8 cellular contexts compared by ENCODE assay signal in genomic region chr20:63552481-63553249, GRCh38. TPM values are rescaled to one million over a fixed set of nuclear protein-coding genes. Genes with fewer than 3 reads are reported as not detected.
DNase-seq lines count a peak whose midpoint lies in the region; ATAC-seq, FAIRE-seq and TF ChIP-seq lines count a peak whose summit lies in the region.

No MANE protein-coding gene starts in this region.

- no peaks in the 10 kb centered on the region for H3K36me3 ChIP-seq in K562 (ENCODE audit: control insufficient read depth, insufficient read depth, low read length)
- H3K36me3 ChIP-seq in aorta (ENCODE audit: control insufficient read depth in 1 of 2, insufficient read depth in 2 of 2, low read length in 1 of 2) = no peaks in the 10 kb centered on the region

- no peak for TF ChIP-seq RAD21 in A549 (conservative IDR thresholded peaks at IDR 0.05 in 1 of 2, IDR thresholded peaks at IDR 0.05 in 1 of 2)
- TF ChIP-seq RAD21 in K562 (CRISPR knock-in tag; conservative IDR thresholded peaks at IDR 0.05 in 1 of 2, IDR thresholded peaks at IDR 0.05 in 1 of 2) = no peak

- no peak for DNase-seq in A549 (ENCODE audit: low read depth in 1 of 2, low spot score in 1 of 2)
- peak; percentile 77 for DNase-seq in NCI-H69 (lab: John Stamatoyannopoulos, UW)
- peak; percentile 62 to 85 (median 70) for DNase-seq in K562 (ENCODE audit: extremely low read depth in 1 of 4, low spot score in 3 of 4)
- DNase-seq in dermis blood vessel endothelial cell = no peak
- DNase-seq in aorta = no peak

- POLR2A ChIA-PET in A549 (lab: Yijun Ruan, JAX) (interaction anchor here (0.6 to 1.0 kb wide), 2 partner anchors 15 to 32 kb away, joined by 3 read pairs; partner anchors contain the start of genes PPDPF and PTK6), K562 (lab: Yijun Ruan, JAX) (interaction anchor here (0.6 to 1.5 kb wide), 8 partner anchors 9 to 331 kb away, joined by 3 to 7 read pairs (median 3); partner anchors contain the start of gene PPDPF)

- H4K20me1 ChIP-seq in K562 (replicated peaks; ENCODE audit: control insufficient read depth, insufficient read depth, low read length) = no peaks in the 10 kb centered on the region

- in situ Hi-C loops in K562 (cut with MboI) = no loop called here

- H3K4me2 ChIP-seq in A549 (peak overlapping the region; percentile 100), K562 (ENCODE audit: insufficient read depth, low read length) (peak overlapping the region; percentile 84)

- peaks cover 3% of the 10 kb centered on the region for H3K27me3 Mint-ChIP-seq in stimulated activated naive CD8-positive, alpha-beta T cell treated with anti-CD3 and anti-CD28 coated beads, Interleukin-15, Interleukin-2, amounts not matched to agents 100 ng/mL and 50 ng/mL, for 24 hours

- no peaks in the 10 kb centered on the region for H3K9me3 Mint-ChIP-seq in stimulated activated naive CD8-positive, alpha-beta T cell treated with anti-CD3 and anti-CD28 coated beads, Interleukin-15, Interleukin-2, amounts not matched to agents 100 ng/mL and 50 ng/mL, for 24 hours

- peak overlapping the region; percentile 55 to 70; a peak in 3 of 4 replicates for H3K9ac ChIP-seq in K562 (ENCODE audit: insufficient read depth in 1 of 2, low read depth in 2 of 2, low read length in 2 of 2)

- FAIRE-seq in A549 (lab: Jason Lieb, UNC) (no peak), K562 (lab: Jason Lieb, UNC) (no peak)

- TF ChIP-seq POLR2A in A549 (IDR thresholded peaks at IDR 0.05; ENCODE audit: low read length) (no peak), K562 (conservative IDR thresholded peaks at IDR 0.05) (0 out of 2 replicates have a peak, but pooled peaks have one; percentile 29)

- no peak overlapping the region; the same call in 2 of the 3 replicates for H3K4me3 ChIP-seq in A549
- H3K4me3 ChIP-seq in K562 = peak overlapping the region; percentile 76
- no peak overlapping the region for H3K4me3 ChIP-seq in aorta (ENCODE audit: low read length in 2 of 2)

- H3K4me1 Mint-ChIP-seq in stimulated activated naive CD8-positive, alpha-beta T cell treated with anti-CD3 and anti-CD28 coated beads, Interleukin-15, Interleukin-2, amounts not matched to agents 100 ng/mL and 50 ng/mL, for 24 hours (ENCODE audit: low read depth) = peaks cover 12% of the 10 kb centered on the region

- intact Hi-C loops in K562 (cut with micrococcal nuclease) = loop anchor here (10.0 kb wide), 1 partner anchor 312 kb away; the partner anchor contains the start of genes ABHD16B and TPD52L2
- intact Hi-C loops in aorta (cut with DNase I) = no loop called here

- WGBS in A549 (ENCODE audit: missing lambda C conversion rate) = 69% methylated on average over 15 of the region's 15 CpGs
- 25% methylated on average over 14 of the region's 15 CpGs for WGBS in K562 (ENCODE audit: insufficient coverage, low coverage, missing lambda C conversion rate)
- whole genome bisulfite sequencing in aorta, 2 donors = 46 to 48% methylated on average over 15 of the region's 15 CpGs

- no peaks in the 10 kb centered on the region for H3K9me1 ChIP-seq in K562 (ENCODE audit: control insufficient read depth, insufficient read depth, low read length)

- CTCF ChIA-PET in A549 (lab: Yijun Ruan, JAX) (interaction anchor here (0.6 to 9.1 kb wide), 7 partner anchors 14 to 1253 kb away, joined by 3 to 93 read pairs (median 3); partner anchors contain the start of gene PTK6), K562 (lab: Yijun Ruan, JAX; ENCODE audit: low intra/inter-chr PET ratio) (no interaction called here)

- H3K27ac Mint-ChIP-seq in stimulated activated naive CD8-positive, alpha-beta T cell treated with anti-CD3 and anti-CD28 coated beads, Interleukin-15, Interleukin-2, amounts not matched to agents 100 ng/mL and 50 ng/mL, for 24 hours = peak overlapping the region; percentile 40

- TF ChIP-seq EP300 in A549 (IDR thresholded peaks at IDR 0.05) (no peak), K562 (IDR thresholded peaks at IDR 0.05; ENCODE audit: low read length) (peak; percentile 60; the same call in 1 of the 2 replicates)

- H3K9me3 ChIP-seq in A549 (no peaks in the 10 kb centered on the region), K562 (replicated peaks; ENCODE audit: control insufficient read depth, insufficient read depth, low read depth, low read length) (no peaks in the 10 kb centered on the region), aorta (ENCODE audit: control insufficient read depth, low read length) (no peaks in the 10 kb centered on the region)

- ATAC-seq in A549 = no peak; a peak in 1 of 6 replicates
- peak; percentile 24 for ATAC-seq in GM21526 (IDR thresholded peaks at IDR 0.05; ENCODE audit: low FRiP score, unreplicated experiment)
- ATAC-seq in K562 = peak; percentile 68
- ATAC-seq in aorta (ENCODE audit: low FRiP score) = no peak
- no peak for ATAC-seq in GM18517 (IDR thresholded peaks at IDR 0.05; ENCODE audit: unreplicated experiment)

- H3K4me3 Mint-ChIP-seq in stimulated activated naive CD8-positive, alpha-beta T cell treated with anti-CD3 and anti-CD28 coated beads, Interleukin-15, Interleukin-2, amounts not matched to agents 100 ng/mL and 50 ng/mL, for 24 hours = peak overlapping the region; percentile 43

- H3K4me1 ChIP-seq in A549 (peaks cover 4% of the 10 kb centered on the region; the same call in 1 of the 3 replicates), K562 (replicated peaks in 1 of 2; ENCODE audit: control insufficient read depth in 2 of 2, insufficient read depth in 2 of 2, low read length in 2 of 2) (peaks cover 15 to 72% of the 10 kb centered on the region in 2 experiments), aorta (ENCODE audit: control insufficient read depth in 1 of 2, insufficient read depth in 2 of 2, low read length in 2 of 2) (no peaks in the 10 kb centered on the region)

- no TSS peak for BruUV-seq in K562 (replicated peaks; lab: Mats Ljungman, UMichigan)

- H3K27ac ChIP-seq in A549 = no peak overlapping the region
- H3K27ac ChIP-seq in K562 (ENCODE audit: extremely low read depth, low read depth, low read length) = peak overlapping the region; percentile 60
- no peak overlapping the region for H3K27ac ChIP-seq in aorta (ENCODE audit: low read depth in 1 of 2, low read length in 2 of 2)

- H3K79me2 ChIP-seq in K562 (ENCODE audit: control insufficient read depth, insufficient read depth, low read length) = no peaks in the 10 kb centered on the region

- peaks cover 0 to 3% of the 10 kb centered on the region in 2 experiments; a peak in 2 of 5 replicates for H3K27me3 ChIP-seq in K562 (ENCODE audit: control insufficient read depth in 2 of 2, insufficient read depth in 2 of 2, low read length in 2 of 2)
- no peaks in the 10 kb centered on the region for H3K27me3 ChIP-seq in aorta (ENCODE audit: control insufficient read depth in 1 of 2, insufficient read depth in 2 of 2, low read length in 1 of 2)

- H2AFZ ChIP-seq in K562 (ENCODE audit: low read depth, low read length) = peak overlapping the region; percentile 80

- no peaks in the 10 kb centered on the region for H3K36me3 Mint-ChIP-seq in stimulated activated naive CD8-positive, alpha-beta T cell treated with anti-CD3 and anti-CD28 coated beads, Interleukin-15, Interleukin-2, amounts not matched to agents 100 ng/mL and 50 ng/mL, for 24 hours (ENCODE audit: low read depth)

- no peak for TF ChIP-seq CTCF in A549 (IDR thresholded peaks at IDR 0.05)
- TF ChIP-seq CTCF in K562 (IDR thresholded peaks at IDR 0.05 in 2 of 3, conservative IDR thresholded peaks at IDR 0.05 in 1 of 3; ENCODE audit: insufficient read depth in 2 of 3, low read depth in 1 of 3, low read length in 3 of 3) = no peak

RNA-seq across cellular contexts. Expression of gene FNDC11, which starts 1.3 kb away (rescaled TPM):
- polyA plus RNA-seq in A549 (2011; rRNA removed) (0.09 and 0.18 TPM in 2 replicates), A549 (2017; fragmentation: RNase III; extraction: RNeasy Plus Mini Kit Qiagen cat#74134 plus additional on column Dnase treatment) (0.10 to 0.16 TPM (median 0.14 TPM) in 3 replicates), K562 (2011; rRNA removed) (1.2 TPM in 2 replicates), K562 (2014; fragmentation: Illumina TruSeq; extraction: Trizol) (0.15 and 0.39 TPM in 2 replicates), K562 (2014; fragmentation: Nextera tagmentation; extraction: Ambion mirVana) (under 1 TPM in 1 of 2 experiments, not detected in 1; 0.08 TPM), K562 (2014; rRNA removed) (1.2 and 2.3 TPM in 2 replicates), aorta (under 1 TPM in 1 of 2 donors, not detected in 1; 0.84 TPM)
- 0.24 and 0.26 TPM in 2 replicates for polyA plus RNA-seq in A549 (2012; cell fraction: cytosol; rRNA removed)
- polyA plus RNA-seq in A549 (2012; cell fraction: nucleus; rRNA removed) = 0.45 and 0.46 TPM in 2 replicates
- polyA minus RNA-seq in A549 (2011; rRNA and poly(A)+ RNA removed) = 0.34 TPM in 1 of 2 replicates, not detected in the other
- 1.1 and 6.2 TPM in 2 replicates for total RNA-seq in K562 (2011; cell fraction: chromatin; rRNA removed; ENCODE audit: low replicate concordance)
- 5.0 and 5.5 TPM in 2 replicates for total RNA-seq in K562 (2011; cell fraction: nucleolus; rRNA removed)
- total RNA-seq in K562 (2011; cell fraction: nucleoplasm; rRNA removed) = 1.8 and 2.2 TPM in 2 replicates
- total RNA-seq in K562 (2014; rRNA removed) (0.64 and 0.65 TPM in 2 replicates), K562 (2014; rRNA removed; fragmentation: Illumina TruSeq; extraction: Trizol) (0.06 TPM in 1 of 2 replicates, not detected in the other), K562 (2015; rRNA removed; fragmentation: Illumina TruSeq; extraction: Trizol) (0.14 and 0.23 TPM in 2 replicates), K562 (2021) (0.74 and 0.89 TPM in 2 replicates), dermis blood vessel endothelial cell (1.2 and 2.4 TPM in 2 replicates), aorta (under 1 TPM in 1 of 2 donors, not detected in 1; 0.57 TPM)
- 1.9 and 6.4 TPM in 2 replicates for polyA plus RNA-seq in K562 (2011; cell fraction: cytosol; rRNA removed)
- polyA plus RNA-seq in K562 (2011; cell fraction: nucleus; rRNA removed) = 5.8 and 19.1 TPM in 2 replicates
- polyA plus RNA-seq in K562 (2012) = 0.94 and 1.1 TPM in 2 replicates
- polyA minus RNA-seq in K562 (2011; rRNA and poly(A)+ RNA removed) = 0.45 and 0.56 TPM in 2 replicates
- 0.46 and 1.3 TPM in 2 replicates for polyA minus RNA-seq in K562 (2011; cell fraction: cytosol; rRNA and poly(A)+ RNA removed)
- 1.6 and 3.9 TPM in 2 replicates for polyA minus RNA-seq in K562 (2011; cell fraction: nucleus; rRNA and poly(A)+ RNA removed)

RNA-seq across cellular contexts. Expression of gene SRMS, which starts 5.1 kb away (rescaled TPM):
- polyA plus RNA-seq in A549 (2011; rRNA removed) = not detected in 2 replicates
- polyA plus RNA-seq in A549 (2012; cell fraction: cytosol; rRNA removed) = not detected in 2 replicates
- 0.02 TPM in 1 of 2 replicates, not detected in the other for polyA plus RNA-seq in A549 (2012; cell fraction: nucleus; rRNA removed)
- not detected in 3 replicates for polyA plus RNA-seq in A549 (2017; fragmentation: RNase III; extraction: RNeasy Plus Mini Kit Qiagen cat#74134 plus additional on column Dnase treatment)
- polyA minus RNA-seq in A549 (2011; rRNA and poly(A)+ RNA removed) = not detected in 2 replicates
- not detected in 2 replicates for total RNA-seq in K562 (2011; cell fraction: chromatin; rRNA removed; ENCODE audit: low replicate concordance)
- total RNA-seq in K562 (2011; cell fraction: nucleolus; rRNA removed) = 0.17 TPM in 1 of 2 replicates, not detected in the other
- not detected in 2 replicates for total RNA-seq in K562 (2011; cell fraction: nucleoplasm; rRNA removed)
- total RNA-seq in K562 (2014; rRNA removed) = not detected in 2 replicates
- total RNA-seq in K562 (2014; rRNA removed; fragmentation: Illumina TruSeq; extraction: Trizol) = not detected in 2 replicates
- not detected in 2 replicates for total RNA-seq in K562 (2015; rRNA removed; fragmentation: Illumina TruSeq; extraction: Trizol)
- total RNA-seq in K562 (2021) = not detected in 2 replicates
- polyA plus RNA-seq in K562 (2011; rRNA removed) = 0.04 and 0.07 TPM in 2 replicates
- 0.03 and 0.07 TPM in 2 replicates for polyA plus RNA-seq in K562 (2011; cell fraction: cytosol; rRNA removed)
- 0.13 and 0.21 TPM in 2 replicates for polyA plus RNA-seq in K562 (2011; cell fraction: nucleus; rRNA removed)
- 0.05 TPM in 1 of 2 replicates, not detected in the other for polyA plus RNA-seq in K562 (2012)
- not detected in 2 replicates for polyA plus RNA-seq in K562 (2014; fragmentation: Illumina TruSeq; extraction: Trizol)
- not detected for polyA plus RNA-seq in K562 (2014; fragmentation: Nextera tagmentation; extraction: Ambion mirVana)
- polyA plus RNA-seq in K562 (2014; rRNA removed) = not detected in 2 replicates
- polyA minus RNA-seq in K562 (2011; rRNA and poly(A)+ RNA removed) = not detected in 2 replicates
- not detected in 2 replicates for polyA minus RNA-seq in K562 (2011; cell fraction: cytosol; rRNA and poly(A)+ RNA removed)
- polyA minus RNA-seq in K562 (2011; cell fraction: nucleus; rRNA and poly(A)+ RNA removed) = not detected in 2 replicates
- not detected in 2 replicates for total RNA-seq in dermis blood vessel endothelial cell
- not detected for total RNA-seq in aorta
- polyA plus RNA-seq in aorta = not detected

RNA-seq across cellular contexts. Expression of gene PTK6, which starts 15.5 kb away (rescaled TPM):
- polyA plus RNA-seq in A549 (2011; rRNA removed) = 1.1 and 1.2 TPM in 2 replicates
- 1.3 and 1.8 TPM in 2 replicates for polyA plus RNA-seq in A549 (2012; cell fraction: cytosol; rRNA removed)
- polyA plus RNA-seq in A549 (2012; cell fraction: nucleus; rRNA removed) = 4.3 and 4.6 TPM in 2 replicates
- 1.6 to 2.2 TPM (median 2.0 TPM) in 3 replicates for polyA plus RNA-seq in A549 (2017; fragmentation: RNase III; extraction: RNeasy Plus Mini Kit Qiagen cat#74134 plus additional on column Dnase treatment)
- 0.54 and 0.91 TPM in 2 replicates for polyA minus RNA-seq in A549 (2011; rRNA and poly(A)+ RNA removed)
- total RNA-seq in K562 (2011; cell fraction: chromatin; rRNA removed; ENCODE audit: low replicate concordance) = not detected in 2 replicates
- not detected in 2 replicates for total RNA-seq in K562 (2011; cell fraction: nucleolus; rRNA removed)
- not detected in 2 replicates for total RNA-seq in K562 (2011; cell fraction: nucleoplasm; rRNA removed)
- total RNA-seq in K562 (2014; rRNA removed) = not detected in 2 replicates
- not detected in 2 replicates for total RNA-seq in K562 (2014; rRNA removed; fragmentation: Illumina TruSeq; extraction: Trizol)
- not detected in 2 replicates for total RNA-seq in K562 (2015; rRNA removed; fragmentation: Illumina TruSeq; extraction: Trizol)
- total RNA-seq in K562 (2021) = not detected in 2 replicates
- not detected in 2 replicates for polyA plus RNA-seq in K562 (2011; rRNA removed)
- 0.03 TPM in 1 of 2 replicates, not detected in the other for polyA plus RNA-seq in K562 (2011; cell fraction: cytosol; rRNA removed)
- polyA plus RNA-seq in K562 (2011; cell fraction: nucleus; rRNA removed) = not detected in 2 replicates
- polyA plus RNA-seq in K562 (2012) = 0.11 TPM in 1 of 2 replicates, not detected in the other
- polyA plus RNA-seq in K562 (2014; fragmentation: Illumina TruSeq; extraction: Trizol) = not detected in 2 replicates
- not detected for polyA plus RNA-seq in K562 (2014; fragmentation: Nextera tagmentation; extraction: Ambion mirVana)
- 0.07 TPM in 1 of 2 replicates, not detected in the other for polyA plus RNA-seq in K562 (2014; rRNA removed)
- polyA minus RNA-seq in K562 (2011; rRNA and poly(A)+ RNA removed) = not detected in 2 replicates
- polyA minus RNA-seq in K562 (2011; cell fraction: cytosol; rRNA and poly(A)+ RNA removed) = not detected in 2 replicates
- polyA minus RNA-seq in K562 (2011; cell fraction: nucleus; rRNA and poly(A)+ RNA removed) = not detected in 2 replicates
- total RNA-seq in dermis blood vessel endothelial cell = under 0.01 and 0.05 TPM in 2 replicates
- total RNA-seq in aorta = under 1 TPM; 0.19 to 0.30 TPM
- 1 to 10 TPM in 1 of 2 donors, under 1 TPM in 1; 0.10 to 4.6 TPM for polyA plus RNA-seq in aorta

RNA-seq across cellular contexts. Expression of gene HELZ2, which starts 21.4 kb away (rescaled TPM):
- polyA plus RNA-seq in A549 (2011; rRNA removed) (3.2 and 4.9 TPM in 2 replicates), A549 (2017; fragmentation: RNase III; extraction: RNeasy Plus Mini Kit Qiagen cat#74134 plus additional on column Dnase treatment) (4.5 to 5.0 TPM (median 4.8 TPM) in 3 replicates), K562 (2011; rRNA removed) (3.3 and 3.5 TPM in 2 replicates), K562 (2014; fragmentation: Illumina TruSeq; extraction: Trizol) (2.3 and 3.5 TPM in 2 replicates), K562 (2014; fragmentation: Nextera tagmentation; extraction: Ambion mirVana) (under 1 TPM in 1 of 2 experiments, not detected in 1; 0.03 TPM), K562 (2014; rRNA removed) (2.8 and 5.0 TPM in 2 replicates), aorta (1 to 10 TPM; 2.3 to 4.8 TPM)
- polyA plus RNA-seq in A549 (2012; cell fraction: cytosol; rRNA removed) = 3.3 and 6.0 TPM in 2 replicates
- 13.2 and 22.7 TPM in 2 replicates for polyA plus RNA-seq in A549 (2012; cell fraction: nucleus; rRNA removed)
- 6.9 and 8.9 TPM in 2 replicates for polyA minus RNA-seq in A549 (2011; rRNA and poly(A)+ RNA removed)
- total RNA-seq in K562 (2011; cell fraction: chromatin; rRNA removed; ENCODE audit: low replicate concordance) = 12.0 and 57.7 TPM in 2 replicates
- 46.8 and 60.9 TPM in 2 replicates for total RNA-seq in K562 (2011; cell fraction: nucleolus; rRNA removed)
- 17.9 and 18.1 TPM in 2 replicates for total RNA-seq in K562 (2011; cell fraction: nucleoplasm; rRNA removed)
- total RNA-seq in K562 (2014; rRNA removed) (5.0 and 5.9 TPM in 2 replicates), K562 (2014; rRNA removed; fragmentation: Illumina TruSeq; extraction: Trizol) (0.26 and 0.69 TPM in 2 replicates), K562 (2015; rRNA removed; fragmentation: Illumina TruSeq; extraction: Trizol) (2.4 and 3.5 TPM in 2 replicates), K562 (2021) (7.8 and 9.1 TPM in 2 replicates), dermis blood vessel endothelial cell (54.8 and 64.0 TPM in 2 replicates), aorta (10 to 100 TPM; 23.2 to 41.6 TPM)
- polyA plus RNA-seq in K562 (2011; cell fraction: cytosol; rRNA removed) = 1.7 and 5.6 TPM in 2 replicates
- polyA plus RNA-seq in K562 (2011; cell fraction: nucleus; rRNA removed) = 8.9 and 19.2 TPM in 2 replicates
- 4.9 and 15.0 TPM in 2 replicates for polyA plus RNA-seq in K562 (2012)
- 2.3 and 6.2 TPM in 2 replicates for polyA minus RNA-seq in K562 (2011; rRNA and poly(A)+ RNA removed)
- 7.4 and 13.1 TPM in 2 replicates for polyA minus RNA-seq in K562 (2011; cell fraction: cytosol; rRNA and poly(A)+ RNA removed)
- 15.1 and 18.3 TPM in 2 replicates for polyA minus RNA-seq in K562 (2011; cell fraction: nucleus; rRNA and poly(A)+ RNA removed)

RNA-seq across cellular contexts. Expression of gene PPDPF, which starts 32.1 kb away (rescaled TPM):
- polyA plus RNA-seq in A549 (2011; rRNA removed) (4.6 and 7.7 TPM in 2 replicates), A549 (2017; fragmentation: RNase III; extraction: RNeasy Plus Mini Kit Qiagen cat#74134 plus additional on column Dnase treatment) (217 to 227 TPM (median 224 TPM) in 3 replicates), K562 (2011; rRNA removed) (4.5 and 9.8 TPM in 2 replicates), K562 (2014; fragmentation: Illumina TruSeq; extraction: Trizol) (11.2 and 59.1 TPM in 2 replicates), K562 (2014; fragmentation: Nextera tagmentation; extraction: Ambion mirVana) (under 1 TPM; 0.77 to 0.85 TPM), K562 (2014; rRNA removed) (98.3 and 99.6 TPM in 2 replicates), aorta (100 to 1,000 TPM; 360 to 386 TPM)
- 115 and 196 TPM in 2 replicates for polyA plus RNA-seq in A549 (2012; cell fraction: cytosol; rRNA removed)
- 41.3 and 97.2 TPM in 2 replicates for polyA plus RNA-seq in A549 (2012; cell fraction: nucleus; rRNA removed)
- 5.5 and 18.1 TPM in 2 replicates for polyA minus RNA-seq in A549 (2011; rRNA and poly(A)+ RNA removed)
- 8.8 and 25.0 TPM in 2 replicates for total RNA-seq in K562 (2011; cell fraction: chromatin; rRNA removed; ENCODE audit: low replicate concordance)
- total RNA-seq in K562 (2011; cell fraction: nucleolus; rRNA removed) = 34.9 and 37.0 TPM in 2 replicates
- 25.6 and 28.6 TPM in 2 replicates for total RNA-seq in K562 (2011; cell fraction: nucleoplasm; rRNA removed)
- total RNA-seq in K562 (2014; rRNA removed) (73.9 and 86.1 TPM in 2 replicates), K562 (2014; rRNA removed; fragmentation: Illumina TruSeq; extraction: Trizol) (2.3 and 4.5 TPM in 2 replicates), K562 (2015; rRNA removed; fragmentation: Illumina TruSeq; extraction: Trizol) (10.5 and 16.6 TPM in 2 replicates), K562 (2021) (220 and 233 TPM in 2 replicates), dermis blood vessel endothelial cell (19.9 and 37.3 TPM in 2 replicates), aorta (100 to 1,000 TPM; 176 to 190 TPM)
- polyA plus RNA-seq in K562 (2011; cell fraction: cytosol; rRNA removed) = 17.2 and 51.6 TPM in 2 replicates
- polyA plus RNA-seq in K562 (2011; cell fraction: nucleus; rRNA removed) = 34.4 and 40.3 TPM in 2 replicates
- polyA plus RNA-seq in K562 (2012) = 125 and 320 TPM in 2 replicates
- polyA minus RNA-seq in K562 (2011; rRNA and poly(A)+ RNA removed) = 0.95 and 2.2 TPM in 2 replicates
- 82.0 and 193 TPM in 2 replicates for polyA minus RNA-seq in K562 (2011; cell fraction: cytosol; rRNA and poly(A)+ RNA removed)
- 25.2 and 33.4 TPM in 2 replicates for polyA minus RNA-seq in K562 (2011; cell fraction: nucleus; rRNA and poly(A)+ RNA removed)

Comparison
In these comparisons a context has a peak if more than half of its experiments do, and no peak if none do; other contexts are left out.
1. ATAC-seq: peak in GM21526 (single experiment) and K562 (single experiment); none in A549 (0 of 2), aorta (single experiment) and GM18517 (single experiment).
2. DNase-seq: peak in NCI-H69 (single experiment) and K562 (4 of 4); none in A549 (0 of 2), dermis blood vessel endothelial cell (single experiment) and aorta (0 of 2).
3. Of the 35 proteins assayed by ChIP-seq in both K562 and A549: peak only in K562: EP300, HDAC2, MAX, POLR2A and RNF2; only in A549: none; in both: none; in neither: 27; mixed calls (peak in some experiments, not most) for 3.